Comparison of ENCODE assay signal across 21 cellular contexts in genomic region chr5:79746645-79747044, GRCh38.
"Had no signal": no experiment of that assay in that cellular context is flagged by ENCODE, and none has a peak within 500 bp of the region (broad histone marks: within the 10 kb centered on the region; RNA-seq: fewer than 3 reads in every experiment).

No MANE protein-coding gene starts in this region.

- H3K9me3 Mint-ChIP-seq: activated CD4-positive, alpha-beta memory T cell treated with anti-CD3 and anti-CD28 coated beads for 36 hours; activated T-helper 1 cell treated with anti-CD3 and anti-CD28 coated beads, Interleukin-12 subunit alpha, Interleukin-12 subunit beta, Interleukin-2, Interleukin-4 antibody, amounts not matched to agents 30 ng/mL and 10 ng/mL and 1 ng/mL, durations not matched to agents 14 hours and 24 hours and 36 hours; stimulated activated memory B cell treated with anti-CD40 and anti-IgM and Interleukin-4, amounts not matched to agents 10 μg/mL and 1 μg/mL and 100 μg/mL, for 72 hours had no signal

- H3K27me3 ChIP-seq: ovary, spleen, testis, upper lobe of left lung had no signal

- H3K27ac ChIP-seq: foreskin keratinocyte, ovary, spleen, testis, upper lobe of left lung had no signal

- H3K9me3 ChIP-seq: mucosa of descending colon, ovary, spleen, testis, upper lobe of left lung had no signal

- H3K4me1 ChIP-seq: foreskin keratinocyte, spleen, testis, upper lobe of left lung had no signal

- H3K36me3 Mint-ChIP-seq: activated CD4-positive, alpha-beta memory T cell treated with anti-CD3 and anti-CD28 coated beads for 36 hours; activated naive CD8-positive, alpha-beta T cell; naive B cell; stimulated activated memory B cell treated with anti-CD40 and anti-IgM and Interleukin-4, amounts not matched to agents 10 μg/mL and 1 μg/mL and 100 μg/mL, for 72 hours had no signal

- H3K27ac Mint-ChIP-seq: activated CD4-positive, alpha-beta memory T cell treated with anti-CD3 and anti-CD28 coated beads for 36 hours; activated CD4-positive, alpha-beta T cell treated with anti-CD3 and anti-CD28 coated beads for 36 hours; activated naive CD8-positive, alpha-beta T cell; activated T-helper 1 cell treated with anti-CD3 and anti-CD28 coated beads, Interleukin-12 subunit alpha, Interleukin-12 subunit beta, Interleukin-2, Interleukin-4 antibody, amounts not matched to agents 30 ng/mL and 10 ng/mL and 1 ng/mL, durations not matched to agents 14 hours and 24 hours and 36 hours; naive B cell; stimulated activated memory B cell treated with anti-CD40 and anti-IgM and Interleukin-4, amounts not matched to agents 10 μg/mL and 1 μg/mL and 100 μg/mL, for 72 hours had no signal

- H3K4me3 ChIP-seq: mucosa of descending colon, ovary, spleen, testis, upper lobe of left lung had no signal

- H3K36me3 ChIP-seq: ovary, spleen, upper lobe of left lung had no signal

- ATAC-seq: activated CD4-positive, alpha-beta T cell treated with anti-CD3 and anti-CD28 coated beads for 36 hours; foreskin keratinocyte; left lobe of liver; mucosa of descending colon; stimulated activated memory B cell treated with anti-CD40 and anti-IgM and Interleukin-4, amounts not matched to agents 10 μg/mL and 1 μg/mL and 100 μg/mL, for 72 hours had no signal

- DNase-seq: activated CD4-positive, alpha-beta memory T cell treated with anti-CD3 and anti-CD28 coated beads for 36 hours; activated CD4-positive, alpha-beta T cell treated with anti-CD3 and anti-CD28 coated beads for 36 hours; activated gamma-delta T cell treated with Interleukin-2 at 50 U/mL for 16 hours; activated T-cell treated with anti-CD3 and anti-CD28 coated beads for 4 hours; foreskin keratinocyte; glutamatergic neuron; kidney; mammary epithelial cell; mucosa of descending colon; naive B cell; ovary; spleen; stimulated activated CD4-positive, alpha-beta T cell treated with anti-CD3 and anti-CD28 coated beads, Interleukin-4, amount 100 ng/mL, for 4 hours; SW 1271; T-helper 2 cell; testis; upper lobe of left lung had no signal

- H3K4me1 Mint-ChIP-seq: activated CD4-positive, alpha-beta T cell treated with anti-CD3 and anti-CD28 coated beads for 36 hours; naive B cell; stimulated activated memory B cell treated with anti-CD40 and anti-IgM and Interleukin-4, amounts not matched to agents 10 μg/mL and 1 μg/mL and 100 μg/mL, for 72 hours had no signal

- H3K4me3 Mint-ChIP-seq: activated CD4-positive, alpha-beta memory T cell treated with anti-CD3 and anti-CD28 coated beads for 36 hours; activated CD4-positive, alpha-beta T cell treated with anti-CD3 and anti-CD28 coated beads for 36 hours; activated naive CD8-positive, alpha-beta T cell; activated T-helper 1 cell treated with anti-CD3 and anti-CD28 coated beads, Interleukin-12 subunit alpha, Interleukin-12 subunit beta, Interleukin-2, Interleukin-4 antibody, amounts not matched to agents 30 ng/mL and 10 ng/mL and 1 ng/mL, durations not matched to agents 14 hours and 24 hours and 36 hours; naive B cell; stimulated activated memory B cell treated with anti-CD40 and anti-IgM and Interleukin-4, amounts not matched to agents 10 μg/mL and 1 μg/mL and 100 μg/mL, for 72 hours had no signal
